ENCODE assay signal across 10 cellular contexts in the genomic region with DNA sequence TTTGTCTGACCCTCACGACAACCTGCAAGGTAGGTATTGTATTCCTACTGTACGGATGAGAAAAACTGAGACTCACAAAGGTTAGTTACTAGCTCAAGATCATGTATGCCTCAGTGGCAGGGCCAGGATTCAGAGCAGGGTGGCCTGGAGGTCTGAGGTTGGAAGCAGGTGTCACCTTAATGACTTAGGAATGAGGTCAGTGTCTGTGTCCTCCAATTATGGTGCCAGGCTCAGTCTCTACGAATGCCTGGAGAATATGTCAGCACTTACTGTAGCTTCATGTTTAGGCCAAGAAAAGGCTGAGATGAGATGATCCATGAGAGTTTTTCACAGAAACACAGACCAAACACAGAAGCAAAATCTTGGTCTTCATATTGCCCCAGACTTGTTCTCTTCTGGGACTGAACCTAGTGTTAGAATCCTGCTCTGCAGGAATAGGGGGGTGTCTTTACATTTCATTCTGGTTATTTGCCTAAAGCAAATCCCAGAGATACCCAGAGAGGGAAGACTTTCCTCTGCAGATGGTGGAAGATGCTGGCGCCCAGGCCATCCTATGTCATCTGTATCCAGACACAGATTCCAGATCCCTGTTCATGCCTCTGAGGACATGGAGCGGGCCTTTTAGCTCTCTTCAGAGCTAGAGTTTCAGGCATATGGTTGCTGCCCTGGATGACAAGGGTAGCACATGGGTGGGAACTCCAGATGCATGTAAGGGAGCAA. TPM values are rescaled to one million over a fixed set of nuclear protein-coding genes. Genes with fewer than 3 reads are reported as not detected.
DNase-seq lines count a peak whose midpoint lies in the region; ATAC-seq and TF ChIP-seq lines count a peak whose summit lies in the region.
"Had no signal": no experiment of that assay in that cellular context is flagged by ENCODE, and none has a peak within 500 bp of the region (broad histone marks: within the 10 kb centered on the region; RNA-seq: fewer than 3 reads in every experiment).

No MANE protein-coding gene starts in this region.

- H3K36me3 Mint-ChIP-seq in chondrocyte (ENCODE audit: low read depth) (no peaks in the 10 kb centered on the region), nephron progenitor cell (ENCODE audit: low read depth) (no peaks in the 10 kb centered on the region), type B pancreatic cell (no peaks in the 10 kb centered on the region)

- peak overlapping the region; percentile 93 for H3K27ac Mint-ChIP-seq in chondrocyte (ENCODE audit: unreplicated experiment)
- peak overlapping the region; percentile 53 for H3K27ac Mint-ChIP-seq in nephron progenitor cell
- peak overlapping the region; percentile 86 for H3K27ac Mint-ChIP-seq in type B pancreatic cell

- H3K4me3 Mint-ChIP-seq in chondrocyte (ENCODE audit: unreplicated experiment) (no peak overlapping the region), nephron progenitor cell (no peak overlapping the region), type B pancreatic cell (peak overlapping the region; percentile 23)

- H3K9me3 Mint-ChIP-seq in chondrocyte (ENCODE audit: low read depth) (no peaks in the 10 kb centered on the region), nephron progenitor cell (no peaks in the 10 kb centered on the region), type B pancreatic cell (no peaks in the 10 kb centered on the region)

- TF ChIP-seq CTCF in chondrocyte (IDR thresholded peaks at IDR 0.05) (no peak), nephron progenitor cell (IDR thresholded peaks at IDR 0.05) (no peak), type B pancreatic cell (conservative IDR thresholded peaks at IDR 0.05) (no peak)

- H3K4me1 Mint-ChIP-seq in chondrocyte (ENCODE audit: low read depth), result peaks cover 32% of the 10 kb centered on the region
- H3K4me1 Mint-ChIP-seq in nephron progenitor cell, result peaks cover 9% of the 10 kb centered on the region
- peaks cover 13% of the 10 kb centered on the region for H3K4me1 Mint-ChIP-seq in type B pancreatic cell (ENCODE audit: unreplicated experiment)

- H3K27me3 Mint-ChIP-seq in chondrocyte (ENCODE audit: low read depth) (no peaks in the 10 kb centered on the region), nephron progenitor cell (ENCODE audit: low read depth, poor library complexity) (peaks cover 5% of the 10 kb centered on the region), type B pancreatic cell (no peaks in the 10 kb centered on the region)

- no peak for ATAC-seq in GM18909 (IDR thresholded peaks at IDR 0.05; ENCODE audit: poor library complexity, unreplicated experiment)

- DNase-seq in DMS53 (lab: John Stamatoyannopoulos, UW) (peak; percentile 20), DMS53 treated with DMSO at 0.1 percent for 48 hours (lab: John Stamatoyannopoulos, UW; ENCODE audit: unreplicated experiment) (no peak), chondrocyte (ENCODE audit: low spot score) (no peak), nephron progenitor cell (no peak), type B pancreatic cell (ENCODE audit: extremely low spot score, unreplicated experiment) (no peak), NCI-H510A (lab: John Stamatoyannopoulos, UW) (no peak), NCI-H1105 (lab: John Stamatoyannopoulos, UW) (no peak)
- DNase-seq: central memory CD4-positive, alpha-beta T cell; foreskin melanocyte had no signal

RNA-seq across cellular contexts. Expression of a gene that starts 16.3 kb away (rescaled TPM):
- total RNA-seq in chondrocyte, result 148 to 162 TPM (median 153 TPM) in 3 replicates
- total RNA-seq in type B pancreatic cell (ENCODE audit: low replicate concordance), result 143 and 186 TPM in 2 replicates

RNA-seq across cellular contexts. Expression of a gene that starts 35.3 kb away (rescaled TPM):
- total RNA-seq in chondrocyte, result 34.4 to 38.6 TPM (median 37.3 TPM) in 3 replicates
- total RNA-seq in type B pancreatic cell (ENCODE audit: low replicate concordance), result 15.4 and 25.5 TPM in 2 replicates
